In genomic region chr10:18875480-18875879, GRCh38 we compare ENCODE assay signal across 20 cellular contexts.
"Had no signal": no experiment of that assay in that cellular context is flagged by ENCODE, and none has a peak within 500 bp of the region (broad histone marks: within the 10 kb centered on the region; RNA-seq: fewer than 3 reads in every experiment).

No MANE protein-coding gene starts in this region.

- H3K27ac Mint-ChIP-seq: dendritic cell treated with granulocyte-macrophage colony-stimulating factor and Interleukin-4, amounts not matched to agents 40 ng/mL and 50 ng/mL, for 4 days; effector memory CD8-positive, alpha-beta T cell; naive thymus-derived CD4-positive, alpha-beta T cell; nephron progenitor cell; stimulated activated memory B cell treated with anti-CD40 and anti-IgM and Interleukin-4, amounts not matched to agents 10 μg/mL and 1 μg/mL and 100 μg/mL, for 72 hours; stimulated activated naive CD8-positive, alpha-beta T cell treated with anti-CD3 and anti-CD28 coated beads, Interleukin-15, Interleukin-2, amounts not matched to agents 100 ng/mL and 50 ng/mL, for 24 hours had no signal

- H3K27me3 Mint-ChIP-seq: dendritic cell treated with granulocyte-macrophage colony-stimulating factor and Interleukin-4, amounts not matched to agents 40 ng/mL and 50 ng/mL, for 4 days; effector memory CD8-positive, alpha-beta T cell; stimulated activated memory B cell treated with anti-CD40 and anti-IgM and Interleukin-4, amounts not matched to agents 10 μg/mL and 1 μg/mL and 100 μg/mL, for 72 hours; stimulated activated naive CD8-positive, alpha-beta T cell treated with anti-CD3 and anti-CD28 coated beads, Interleukin-15, Interleukin-2, amounts not matched to agents 100 ng/mL and 50 ng/mL, for 24 hours had no signal

- ATAC-seq: effector memory CD8-positive, alpha-beta T cell; naive thymus-derived CD4-positive, alpha-beta T cell; psoas muscle; right lobe of liver; stimulated activated memory B cell treated with anti-CD40 and anti-IgM and Interleukin-4, amounts not matched to agents 10 μg/mL and 1 μg/mL and 100 μg/mL, for 72 hours had no signal

- H3K27ac ChIP-seq: esophagus squamous epithelium, hepatocyte, parathyroid adenoma, psoas muscle, right lobe of liver, spleen, tibial artery, upper lobe of left lung, uterus had no signal

- H3K4me1 Mint-ChIP-seq: naive thymus-derived CD4-positive, alpha-beta T cell; nephron progenitor cell; stimulated activated memory B cell treated with anti-CD40 and anti-IgM and Interleukin-4, amounts not matched to agents 10 μg/mL and 1 μg/mL and 100 μg/mL, for 72 hours had no signal

- DNase-seq: effector memory CD8-positive, alpha-beta T cell; esophagus squamous epithelium; foreskin fibroblast; naive thymus-derived CD4-positive, alpha-beta T cell; nephron progenitor cell; psoas muscle; retina; right lobe of liver; spleen; stimulated activated CD4-positive, alpha-beta T cell treated with anti-CD3 and anti-CD28 coated beads, Interleukin-15, amount 100 ng/mL, for 24 hours; stimulated activated CD4-positive, alpha-beta T cell treated with anti-CD3 and anti-CD28 coated beads, Interleukin-1b, Interleukin-23, amount 100 ng/mL, for 48 hours; stimulated activated CD4-positive, alpha-beta T cell treated with anti-CD3 and anti-CD28 coated beads, Interleukin-4, amount 100 ng/mL, for 24 hours; tibial artery; upper lobe of left lung; uterus had no signal

- H3K9me3 Mint-ChIP-seq: nephron progenitor cell had no signal

- H3K36me3 Mint-ChIP-seq: naive thymus-derived CD4-positive, alpha-beta T cell; stimulated activated memory B cell treated with anti-CD40 and anti-IgM and Interleukin-4, amounts not matched to agents 10 μg/mL and 1 μg/mL and 100 μg/mL, for 72 hours had no signal

- H3K4me3 Mint-ChIP-seq: dendritic cell treated with granulocyte-macrophage colony-stimulating factor and Interleukin-4, amounts not matched to agents 40 ng/mL and 50 ng/mL, for 4 days; effector memory CD8-positive, alpha-beta T cell; naive thymus-derived CD4-positive, alpha-beta T cell; nephron progenitor cell; stimulated activated memory B cell treated with anti-CD40 and anti-IgM and Interleukin-4, amounts not matched to agents 10 μg/mL and 1 μg/mL and 100 μg/mL, for 72 hours; stimulated activated naive CD8-positive, alpha-beta T cell treated with anti-CD3 and anti-CD28 coated beads, Interleukin-15, Interleukin-2, amounts not matched to agents 100 ng/mL and 50 ng/mL, for 24 hours had no signal

- H3K4me3 ChIP-seq: esophagus squamous epithelium, hepatocyte, psoas muscle, right lobe of liver, spleen, tibial artery, upper lobe of left lung, uterus had no signal

- H3K36me3 ChIP-seq: esophagus squamous epithelium, right lobe of liver, spleen, tibial artery, upper lobe of left lung, uterus had no signal

- H3K4me1 ChIP-seq: esophagus squamous epithelium, parathyroid adenoma, psoas muscle, right lobe of liver, spleen, tibial artery, upper lobe of left lung, uterus had no signal

- H3K9me3 ChIP-seq: esophagus squamous epithelium, psoas muscle, right lobe of liver, tibial artery, uterus had no signal

- H3K27me3 ChIP-seq: esophagus squamous epithelium, hepatocyte, right lobe of liver, spleen, tibial artery, upper lobe of left lung, uterus had no signal
